In the genomic region with DNA sequence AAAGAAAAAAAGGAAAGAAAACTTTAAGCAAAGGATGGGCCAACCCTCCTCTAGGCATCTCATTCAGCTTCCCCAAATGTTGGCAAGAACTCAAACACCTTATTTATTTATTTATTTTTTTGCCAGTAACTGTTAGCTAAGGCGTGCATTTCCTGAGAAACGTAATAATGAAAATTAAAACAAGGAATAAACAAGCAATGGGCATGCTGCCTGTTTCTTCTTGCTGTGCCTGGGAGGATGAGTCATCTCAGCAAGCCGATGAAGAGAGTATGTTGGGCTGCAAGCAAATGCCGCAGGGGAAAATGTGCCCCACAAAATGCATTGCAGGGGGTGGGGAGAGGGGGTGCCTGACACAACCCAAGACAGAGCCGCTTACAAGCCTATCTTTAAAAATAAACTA, we compare ENCODE assay signal across 9 cellular contexts. TPM values are rescaled to one million over a fixed set of nuclear protein-coding genes. Genes with fewer than 3 reads are reported as not detected.
DNase-seq lines count a peak whose midpoint lies in the region; ATAC-seq, FAIRE-seq and TF ChIP-seq lines count a peak whose summit lies in the region.
"Had no signal": no experiment of that assay in that cellular context is flagged by ENCODE, and none has a peak within 500 bp of the region (broad histone marks: within the 10 kb centered on the region; RNA-seq: fewer than 3 reads in every experiment).

No MANE protein-coding gene starts in this region.

- H4K8ac ChIP-seq in IMR-90 (ENCODE audit: low read depth in 2 of 2, low read length in 2 of 2) = no peak overlapping the region

- H3K79me1 ChIP-seq in IMR-90 (ENCODE audit: low read depth in 1 of 2, low read length in 2 of 2) = no peaks in the 10 kb centered on the region

- no peak overlapping the region for H2AK5ac ChIP-seq in IMR-90 (ENCODE audit: low read depth, low read length)

- no peak overlapping the region for H3K23ac ChIP-seq in IMR-90 (ENCODE audit: low read depth, low read length)

- no TSS peak for BruUV-seq in IMR-90 (replicated peaks; lab: Mats Ljungman, UMichigan)

- H4K91ac ChIP-seq in IMR-90 (ENCODE audit: insufficient read depth, low read depth, low read length) = no peak overlapping the region

- TF ChIP-seq RAD21 in IMR-90 (IDR thresholded peaks at IDR 0.05; ENCODE audit: low read length) = no peak

- H2BK5ac ChIP-seq in IMR-90 (ENCODE audit: low read depth, low read length, poor library complexity, severe bottlenecking) = no peak overlapping the region

- H2BK15ac ChIP-seq in IMR-90 (ENCODE audit: low read depth, low read length) = no peak overlapping the region

- no peak overlapping the region for H2AK9ac ChIP-seq in IMR-90 (replicated peaks; ENCODE audit: low read depth, low read length, poor library complexity)

- WGBS in IMR-90 (ENCODE audit: extremely low coverage in 2 of 2, insufficient read length in 1 of 2), 2 experiments = 0% methylated on average over 1 of the region's 5 CpGs; no CpG with 5 or more reads in 1 of the 2 experiments

- no peak overlapping the region for H2BK20ac ChIP-seq in IMR-90 (ENCODE audit: low read depth, low read length)

- peak overlapping the region; percentile 31; the same call in 1 of the 2 replicates for H3K18ac ChIP-seq in IMR-90 (ENCODE audit: low read depth, low read length)

- H3K4me1 ChIP-seq in IMR-90 (ENCODE audit: control insufficient read depth, insufficient read depth, low read length) = peaks cover 12% of the 10 kb centered on the region

- no peak for FAIRE-seq in RCC 7860 (lab: Jason Lieb, UNC)

- no peaks in the 10 kb centered on the region; the same call in 1 of the 2 replicates for H3K9me1 ChIP-seq in IMR-90 (ENCODE audit: insufficient read depth, low read length)

- POLR2A ChIA-PET in IMR-90 (lab: Charles Lee; ENCODE audit: unreplicated experiment) = no interaction called here

- peak; percentile 76 for ATAC-seq in IMR-90 (ENCODE audit: low read depth)

- H3K27ac Mint-ChIP-seq in mesothelial cell of epicardium = peak overlapping the region; percentile 68
- H3K27ac Mint-ChIP-seq: naive B cell had no signal

- dilution Hi-C loops in IMR-90 (cut with HindIII; ENCODE audit: low sequenced_read_pairs, unreplicated experiment) = no loop called here

- CTCF ChIA-PET in IMR-90 (lab: Yijun Ruan, JAX) = interaction anchor here (0.6 kb wide), 1 partner anchor 696 kb away, joined by 6 read pairs; no protein-coding TSS in a partner anchor

- no peak overlapping the region for H3K4ac ChIP-seq in IMR-90 (ENCODE audit: low read depth, low read length)

- no peak overlapping the region for H3K4me3 Mint-ChIP-seq in mesothelial cell of epicardium
- H3K4me3 Mint-ChIP-seq: naive B cell had no signal

- H3K36me3 ChIP-seq in IMR-90 (ENCODE audit: control insufficient read depth, insufficient read depth, low read length) = no peaks in the 10 kb centered on the region

- intact Hi-C loops in IMR-90 (cut with micrococcal nuclease) = loop anchor here (5.0 to 10.0 kb wide), 3 partner anchors 147 to 580 kb away; no protein-coding TSS in a partner anchor

- no peak for TF ChIP-seq CTCF in IMR-90 (conservative IDR thresholded peaks at IDR 0.05; ENCODE audit: low read depth, low read length)
- TF ChIP-seq CTCF in cardiac fibroblast (IDR thresholded peaks at IDR 0.05; ENCODE audit: low read depth, low read length) = no peak
- TF ChIP-seq CTCF in mesothelial cell of epicardium (IDR thresholded peaks at IDR 0.05; ENCODE audit: unreplicated experiment) = no peak

- no peaks in the 10 kb centered on the region for H3K9me3 Mint-ChIP-seq in mesothelial cell of epicardium

- H4K5ac ChIP-seq in IMR-90 (ENCODE audit: low read depth, low read length) = no peak overlapping the region; the same call in 1 of the 2 replicates

- peaks cover 53% of the 10 kb centered on the region for H3K4me1 Mint-ChIP-seq in mesothelial cell of epicardium
- H3K4me1 Mint-ChIP-seq: naive B cell had no signal

- H3K4me2 ChIP-seq in IMR-90 (ENCODE audit: low read depth, low read length) = peak overlapping the region; percentile 36; the same call in 1 of the 2 replicates

- no peak overlapping the region for H3K14ac ChIP-seq in IMR-90 (replicated peaks; ENCODE audit: low read depth, low read length)

- no peak for TF ChIP-seq POLR2A in IMR-90 (IDR thresholded peaks at IDR 0.05; ENCODE audit: low read depth, low read length)

- no peak overlapping the region for H3K9ac ChIP-seq in IMR-90 (ENCODE audit: low read depth, low read length)

- no peak overlapping the region for H3K56ac ChIP-seq in IMR-90 (ENCODE audit: extremely low read depth, insufficient read depth, low read length)

- no peaks in the 10 kb centered on the region for H3K36me3 Mint-ChIP-seq in mesothelial cell of epicardium

- H3K4me3 ChIP-seq in IMR-90 (ENCODE audit: insufficient read depth, low read depth, low read length) = no peak overlapping the region
- no peak overlapping the region for H3K4me3 ChIP-seq in cardiac fibroblast (replicated peaks in 1 of 2; ENCODE audit: low read depth in 2 of 2, low read length in 2 of 2)

- DNase-seq in AG08396 (ENCODE audit: low spot score) (peak; percentile 78), IMR-90 (peak; percentile 86), cardiac fibroblast (ENCODE audit: low read depth in 2 of 2) (peak; percentile 71 to 87), mesothelial cell of epicardium (ENCODE audit: low spot score in 2 of 2, unreplicated experiment in 2 of 2) (no peak), NCI-H187 treated with DMSO at 0.1 percent for 48 hours (lab: John Stamatoyannopoulos, UW) (no peak), activated gamma-delta T cell treated with Interleukin-2 at 50 U/mL for 16 hours (no peak), RCC 7860 (ENCODE audit: low spot score) (no peak), NCI-H2171 treated with DMSO at 0.1 percent for 48 hours (lab: John Stamatoyannopoulos, UW) (no peak)
- DNase-seq: naive B cell had no signal

- H3K27me3 ChIP-seq in IMR-90 (ENCODE audit: control insufficient read depth, insufficient read depth, low read length) = no peaks in the 10 kb centered on the region

- H4K20me1 ChIP-seq in IMR-90 (ENCODE audit: insufficient read depth, low read length) = no peaks in the 10 kb centered on the region

- H3K27ac ChIP-seq in IMR-90 (ENCODE audit: insufficient read depth, low read length) = no peak overlapping the region

- in situ Hi-C loops in IMR-90 (cut with MboI; ENCODE audit: low sequenced_read_pairs) = no loop called here

- H3K27me3 Mint-ChIP-seq in mesothelial cell of epicardium (ENCODE audit: low read depth) = no peaks in the 10 kb centered on the region
- H3K27me3 Mint-ChIP-seq: naive B cell had no signal

- no peaks in the 10 kb centered on the region for H3K9me3 ChIP-seq in IMR-90 (ENCODE audit: control insufficient read depth, insufficient read depth, low read length)

- H2AFZ ChIP-seq in IMR-90 (replicated peaks; ENCODE audit: low read length, poor library complexity) = no peak overlapping the region

- H2BK120ac ChIP-seq in IMR-90 (ENCODE audit: low read depth, low read length) = no peak overlapping the region

TF ChIP-seq in IMR-90, 13 proteins besides CTCF, POLR2A, EP300 and RAD21:
- TF ChIP-seq RCOR1 (IDR thresholded peaks at IDR 0.05; ENCODE audit: insufficient replicate concordance, low read length) (no peak), NFE2L2 (IDR thresholded peaks at IDR 0.05; ENCODE audit: low read depth, low read length) (no peak), FOS (IDR thresholded peaks at IDR 0.05; ENCODE audit: low read depth, low read length) (peak; percentile 89), MAZ (IDR thresholded peaks at IDR 0.05; ENCODE audit: borderline replicate concordance, low read depth, low read length) (0 out of 2 replicates have a peak, but pooled peaks have one; percentile 15), RFX5 (IDR thresholded peaks at IDR 0.05; ENCODE audit: low read depth, low read length) (no peak), USF2 (IDR thresholded peaks at IDR 0.05; ENCODE audit: low read depth, low read length) (no peak), CEBPB (IDR thresholded peaks at IDR 0.05; ENCODE audit: low read depth, low read length) (no peak), SMC3 (IDR thresholded peaks at IDR 0.05; ENCODE audit: low read depth, low read length) (no peak), CHD1 (IDR thresholded peaks at IDR 0.05; ENCODE audit: low read depth, low read length) (no peak), BHLHE40 (IDR thresholded peaks at IDR 0.05; ENCODE audit: low read depth, low read length) (peak; percentile 48; the same call in 1 of the 2 replicates)
- TF ChIP-seq, protein P1, sequence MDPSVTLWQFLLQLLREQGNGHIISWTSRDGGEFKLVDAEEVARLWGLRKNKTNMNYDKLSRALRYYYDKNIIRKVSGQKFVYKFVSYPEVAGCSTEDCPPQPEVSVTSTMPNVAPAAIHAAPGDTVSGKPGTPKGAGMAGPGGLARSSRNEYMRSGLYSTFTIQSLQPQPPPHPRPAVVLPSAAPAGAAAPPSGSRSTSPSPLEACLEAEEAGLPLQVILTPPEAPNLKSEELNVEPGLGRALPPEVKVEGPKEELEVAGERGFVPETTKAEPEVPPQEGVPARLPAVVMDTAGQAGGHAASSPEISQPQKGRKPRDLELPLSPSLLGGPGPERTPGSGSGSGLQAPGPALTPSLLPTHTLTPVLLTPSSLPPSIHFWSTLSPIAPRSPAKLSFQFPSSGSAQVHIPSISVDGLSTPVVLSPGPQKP (IDR thresholded peaks at IDR 0.05; ENCODE audit: borderline replicate concordance, low read depth, low read length) = no peak

RNA-seq across cellular contexts. Expression of gene EIF4E3, which starts 40.5 kb away (rescaled TPM):
- total RNA-seq in IMR-90 (2012; rRNA removed) (0.72 and 0.83 TPM in 2 replicates), mesothelial cell of epicardium (9.9 to 10.9 TPM (median 9.9 TPM) in 3 replicates)
- 0.83 and 1.1 TPM in 2 replicates for polyA plus RNA-seq in IMR-90 (2012; rRNA removed)
- 0.16 TPM in 2 replicates for polyA plus RNA-seq in IMR-90 (2012; cell fraction: cytosol; rRNA removed)
- polyA plus RNA-seq in IMR-90 (2012; cell fraction: nucleus; rRNA removed; ENCODE audit: low replicate concordance) = 0.04 and 0.45 TPM in 2 replicates

Comparison
In these comparisons a context has a peak if more than half of its experiments do, and no peak if none do; other contexts are left out.
1. DNase-seq: peak in AG08396 (single experiment), IMR-90 (single experiment) and cardiac fibroblast (2 of 2); none in mesothelial cell of epicardium (0 of 2), NCI-H187 treated with DMSO at 0.1 percent for 48 hours (single experiment), activated gamma-delta T cell treated with Interleukin-2 at 50 U/mL for 16 hours (single experiment), RCC 7860 (single experiment) and NCI-H2171 treated with DMSO at 0.1 percent for 48 hours (single experiment).